In the genomic region with DNA sequence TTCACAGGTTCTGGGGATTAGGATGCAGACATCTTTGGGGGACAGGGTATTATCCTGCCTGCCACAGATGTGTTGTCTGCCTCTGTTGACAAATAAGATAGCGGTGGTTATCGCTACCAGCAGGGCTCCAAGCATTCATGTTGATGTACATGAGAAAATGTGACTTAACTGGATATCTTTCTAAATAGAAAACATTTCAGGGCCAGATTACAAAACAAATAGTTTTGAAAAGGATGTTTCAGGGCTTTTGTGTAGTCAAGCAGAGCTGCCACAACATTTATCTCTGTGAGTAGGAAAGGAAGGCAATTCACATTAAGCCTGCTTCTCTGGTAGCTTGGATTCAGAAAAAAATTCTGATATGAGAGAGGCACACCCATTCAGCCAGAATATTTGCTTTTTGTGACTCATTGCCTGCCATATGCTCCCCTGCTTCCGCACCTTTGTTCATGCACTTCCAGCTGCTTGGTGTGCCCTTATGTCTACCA, we compare ENCODE assay signal across 12 cellular contexts. TPM values are rescaled to one million over a fixed set of nuclear protein-coding genes. Genes with fewer than 3 reads are reported as not detected.
DNase-seq lines count a peak whose midpoint lies in the region; ATAC-seq lines count a peak whose summit lies in the region.
"Had no signal": no experiment of that assay in that cellular context is flagged by ENCODE, and none has a peak within 500 bp of the region (broad histone marks: within the 10 kb centered on the region; RNA-seq: fewer than 3 reads in every experiment).

No MANE protein-coding gene starts in this region.

- H3K9me3 Mint-ChIP-seq in activated T-cell treated with anti-CD3 and anti-CD28 coated beads, Interleukin-2, amount 50 U/mL, for 24 hours, result no peaks in the 10 kb centered on the region

- H3K4me3 Mint-ChIP-seq in activated T-cell treated with anti-CD3 and anti-CD28 coated beads, Interleukin-2, amount 50 U/mL, for 24 hours, result no peak overlapping the region

- no peaks in the 10 kb centered on the region for H3K4me1 Mint-ChIP-seq in activated T-cell treated with anti-CD3 and anti-CD28 coated beads, Interleukin-2, amount 50 U/mL, for 24 hours (ENCODE audit: low read depth)

- H3K36me3 Mint-ChIP-seq in activated T-cell treated with anti-CD3 and anti-CD28 coated beads, Interleukin-2, amount 50 U/mL, for 24 hours (ENCODE audit: low read depth), result no peaks in the 10 kb centered on the region

- DNase-seq in COR-L47 (lab: John Stamatoyannopoulos, UW), result peak; percentile 76
- peak; percentile 98 for DNase-seq in NCI-H146 (lab: John Stamatoyannopoulos, UW)
- peak; percentile 52 to 84 for DNase-seq in SHP77 (lab: John Stamatoyannopoulos, UW)
- peak in 1 of 2 donors; percentile 62 for DNase-seq in left colon
- no peak for DNase-seq in activated T-cell treated with anti-CD3 and anti-CD28 coated beads, Interleukin-2, amount 50 U/mL, for 24 hours
- DNase-seq: activated T-cell treated with anti-CD3 and anti-CD28 coated beads, Interleukin-2, amount 50 U/mL, for 1 hour; IMR-90; kidney; ovary had no signal

- H3K27ac Mint-ChIP-seq in activated T-cell treated with anti-CD3 and anti-CD28 coated beads, Interleukin-2, amount 50 U/mL, for 24 hours, result no peak overlapping the region

- intact Hi-C loops in left colon (cut with DNase I, micrococcal nuclease), result no loop called here

- H3K27me3 Mint-ChIP-seq in activated T-cell treated with anti-CD3 and anti-CD28 coated beads, Interleukin-2, amount 50 U/mL, for 24 hours, result no peaks in the 10 kb centered on the region

- ATAC-seq in left colon (peak; percentile 66), GM21423 (IDR thresholded peaks at IDR 0.05; ENCODE audit: unreplicated experiment) (no peak), GM21737 (IDR thresholded peaks at IDR 0.05; ENCODE audit: unreplicated experiment) (no peak), GM18519 (IDR thresholded peaks at IDR 0.05; ENCODE audit: low FRiP score, unreplicated experiment) (no peak)

RNA-seq across cellular contexts. Expression of a gene that starts 22.8 kb away (rescaled TPM):
- 100 to 1,000 TPM; 457 to 472 TPM for total RNA-seq in left colon

RNA-seq across cellular contexts. Expression of a gene that starts 40.4 kb away (rescaled TPM):
- 10 to 100 TPM; 13.7 to 18.9 TPM for total RNA-seq in left colon
